25 cellular contexts compared by ENCODE assay signal in genomic region chr2:26519396-26519991, GRCh38. TPM values are rescaled to one million over a fixed set of nuclear protein-coding genes. Genes with fewer than 3 reads are reported as not detected.
DNase-seq lines count a peak whose midpoint lies in the region; ATAC-seq and TF ChIP-seq lines count a peak whose summit lies in the region.
"Had no signal": no experiment of that assay in that cellular context is flagged by ENCODE, and none has a peak within 500 bp of the region (broad histone marks: within the 10 kb centered on the region; RNA-seq: fewer than 3 reads in every experiment).

No MANE protein-coding gene starts in this region.

- H3K4me1 ChIP-seq in CD8-positive, alpha-beta T cell (ENCODE audit: insufficient read depth, low read length): peaks cover 23% of the 10 kb centered on the region
- H3K4me1 ChIP-seq: left ventricle myocardium inferior, sigmoid colon had no signal

- intact Hi-C loops in activated CD4-positive, alpha-beta T cell treated with anti-CD3 and anti-CD28 coated beads, Interleukin-2, amount 10 ng/mL, durations not matched to agents 24 days and 14 days (cut with micrococcal nuclease): no loop called here
- intact Hi-C loops in CD8-positive, alpha-beta T cell (cut with DNase I, micrococcal nuclease): no loop called here

- H3K9me3 ChIP-seq in CD8-positive, alpha-beta T cell (ENCODE audit: low read length): no peaks in the 10 kb centered on the region
- H3K9me3 ChIP-seq: left ventricle myocardium inferior, sigmoid colon, SK-N-SH had no signal

- H3K27ac ChIP-seq in CD8-positive, alpha-beta T cell (ENCODE audit: low read depth, low read length): no peak overlapping the region
- H3K27ac ChIP-seq: epithelial cell of prostate, left ventricle myocardium inferior, neural progenitor cell, sigmoid colon had no signal

- no peaks in the 10 kb centered on the region for H3K27me3 ChIP-seq in CD8-positive, alpha-beta T cell (ENCODE audit: insufficient read depth, low read length)
- H3K27me3 ChIP-seq: neural progenitor cell had no signal

- no peak overlapping the region for H3K4me3 Mint-ChIP-seq in activated CD4-positive, alpha-beta T cell treated with anti-CD3 and anti-CD28 coated beads, Interleukin-2, amount 10 ng/mL, durations not matched to agents 24 days and 14 days
- H3K4me3 Mint-ChIP-seq in CD8-positive, alpha-beta T cell: no peak overlapping the region
- no peak overlapping the region for H3K4me3 Mint-ChIP-seq in T-helper 2 cell treated with Interferon-gamma antibody and Interleukin-4, amounts not matched to agents 5 μg/mL and 100 μg/mL, for 36 hours
- H3K4me3 Mint-ChIP-seq: B cell, GM23338, neural progenitor cell had no signal

- H3K36me3 ChIP-seq in CD8-positive, alpha-beta T cell (ENCODE audit: insufficient read depth, low read length): no peaks in the 10 kb centered on the region
- H3K36me3 ChIP-seq: left ventricle myocardium inferior, neural progenitor cell, sigmoid colon had no signal

- H3K36me3 Mint-ChIP-seq in activated CD4-positive, alpha-beta T cell treated with anti-CD3 and anti-CD28 coated beads, Interleukin-2, amount 10 ng/mL, durations not matched to agents 24 days and 14 days (ENCODE audit: low read depth): no peaks in the 10 kb centered on the region
- no peaks in the 10 kb centered on the region for H3K36me3 Mint-ChIP-seq in CD8-positive, alpha-beta T cell
- H3K36me3 Mint-ChIP-seq in T-helper 2 cell treated with Interferon-gamma antibody and Interleukin-4, amounts not matched to agents 5 μg/mL and 100 μg/mL, for 36 hours (ENCODE audit: low read depth): no peaks in the 10 kb centered on the region
- H3K36me3 Mint-ChIP-seq: neural progenitor cell had no signal

- no peaks in the 10 kb centered on the region for H3K9me3 Mint-ChIP-seq in activated CD4-positive, alpha-beta T cell treated with anti-CD3 and anti-CD28 coated beads, Interleukin-2, amount 10 ng/mL, durations not matched to agents 24 days and 14 days
- H3K9me3 Mint-ChIP-seq in CD8-positive, alpha-beta T cell: no peaks in the 10 kb centered on the region
- H3K9me3 Mint-ChIP-seq in T-helper 2 cell treated with Interferon-gamma antibody and Interleukin-4, amounts not matched to agents 5 μg/mL and 100 μg/mL, for 36 hours: no peaks in the 10 kb centered on the region
- H3K9me3 Mint-ChIP-seq: GM23338 had no signal

- peaks cover 10% of the 10 kb centered on the region for H3K4me1 Mint-ChIP-seq in activated CD4-positive, alpha-beta T cell treated with anti-CD3 and anti-CD28 coated beads, Interleukin-2, amount 10 ng/mL, durations not matched to agents 24 days and 14 days
- H3K4me1 Mint-ChIP-seq in CD8-positive, alpha-beta T cell (ENCODE audit: low read depth): peaks cover 24% of the 10 kb centered on the region
- H3K4me1 Mint-ChIP-seq in T-helper 2 cell treated with Interferon-gamma antibody and Interleukin-4, amounts not matched to agents 5 μg/mL and 100 μg/mL, for 36 hours (ENCODE audit: low read depth): peaks cover 10% of the 10 kb centered on the region
- H3K4me1 Mint-ChIP-seq: B cell, GM23338 had no signal

- peaks cover 10% of the 10 kb centered on the region for H3K27me3 Mint-ChIP-seq in activated CD4-positive, alpha-beta T cell treated with anti-CD3 and anti-CD28 coated beads, Interleukin-2, amount 10 ng/mL, durations not matched to agents 24 days and 14 days
- H3K27me3 Mint-ChIP-seq in CD8-positive, alpha-beta T cell (ENCODE audit: low read depth): peaks cover 3% of the 10 kb centered on the region
- H3K27me3 Mint-ChIP-seq in T-helper 2 cell treated with Interferon-gamma antibody and Interleukin-4, amounts not matched to agents 5 μg/mL and 100 μg/mL, for 36 hours (ENCODE audit: low read depth): peaks cover 11% of the 10 kb centered on the region

- no peak overlapping the region for H3K27ac Mint-ChIP-seq in activated CD4-positive, alpha-beta T cell treated with anti-CD3 and anti-CD28 coated beads, Interleukin-2, amount 10 ng/mL, durations not matched to agents 24 days and 14 days
- peak overlapping the region; percentile 52 for H3K27ac Mint-ChIP-seq in CD8-positive, alpha-beta T cell
- H3K27ac Mint-ChIP-seq in T-helper 2 cell treated with Interferon-gamma antibody and Interleukin-4, amounts not matched to agents 5 μg/mL and 100 μg/mL, for 36 hours: no peak overlapping the region
- H3K27ac Mint-ChIP-seq: B cell, GM23338, progenitor cell of endocrine pancreas had no signal

- DNase-seq in activated CD4-positive, alpha-beta T cell treated with anti-CD3 and anti-CD28 coated beads, Interleukin-2, amount 10 ng/mL, durations not matched to agents 24 days and 14 days: peak; percentile 71
- DNase-seq in activated CD4-positive, alpha-beta T cell treated with anti-CD3 and anti-CD28 coated beads for 4 hours: no peak
- DNase-seq in CD8-positive, alpha-beta T cell: peak in 4 of 7 experiments; percentile 3 to 47 (median 8)
- DNase-seq in T-helper 2 cell treated with Interferon-gamma antibody and Interleukin-4, amounts not matched to agents 5 μg/mL and 100 μg/mL, for 36 hours (ENCODE audit: low spot score): peak; percentile 8
- DNase-seq in iris pigment epithelial cell (ENCODE audit: low read depth) (peak; percentile 7), nucleus accumbens (lab: John Stamatoyannopoulos, UW) (no peak), medulla oblongata (ENCODE audit: extremely low spot score) (no peak)
- DNase-seq: cerebellar nuclear complex; KG1; left ventricle myocardium inferior; NCI-H1694 treated with DMSO at 0.1 percent for 48 hours; NCI-H2171 treated with DMSO at 0.1 percent for 48 hours; NCI-H526; RPMI8226; sigmoid colon; SK-N-SH; stimulated activated CD8-positive, alpha-beta memory T cell treated with anti-CD3 and anti-CD28 coated beads, Interleukin-4, amount 100 ng/mL, for 48 hours; substantia nigra had no signal

- POLR2A ChIA-PET in CD8-positive, alpha-beta T cell (lab: Charles Lee): interaction anchor here (0.5 kb wide), 1 partner anchor 311 kb away, joined by 4 read pairs; no protein-coding TSS in a partner anchor

- CTCF ChIA-PET in CD8-positive, alpha-beta T cell (lab: Charles Lee): interaction anchor here (1.3 kb wide), 1 partner anchor 9 kb away, joined by 3 read pairs; no protein-coding TSS in a partner anchor

- peak; percentile 91 for ATAC-seq in CD8-positive, alpha-beta T cell
- ATAC-seq in GM21825 (IDR thresholded peaks at IDR 0.05; ENCODE audit: unreplicated experiment): no peak
- ATAC-seq: GM23338 had no signal

- H3K4me3 ChIP-seq in CD8-positive, alpha-beta T cell (ENCODE audit: low read depth, low read length): no peak overlapping the region
- H3K4me3 ChIP-seq: GM23338, left ventricle myocardium inferior, neural progenitor cell, sigmoid colon had no signal

- TF ChIP-seq CTCF in CD8-positive, alpha-beta T cell (IDR thresholded peaks at IDR 0.05): no peak

RNA-seq across cellular contexts. Expression of gene OTOF, which starts 41.6 kb away (rescaled TPM):
- 6.8 and 7.2 TPM in 2 replicates for total RNA-seq in activated CD4-positive, alpha-beta T cell treated with anti-CD3 and anti-CD28 coated beads, Interleukin-2, amount 10 ng/mL, durations not matched to agents 24 days and 14 days
- total RNA-seq in CD8-positive, alpha-beta T cell: under 1 TPM; 0.41 to 0.47 TPM
- total RNA-seq: astrocyte, B cell, left ventricle myocardium inferior had no signal

Comparison
In these comparisons a context has a peak if more than half of its experiments do, and no peak if none do; other contexts are left out.
1. DNase-seq: peak in activated CD4-positive, alpha-beta T cell treated with anti-CD3 and anti-CD28 coated beads, Interleukin-2, amount 10 ng/mL, durations not matched to agents 24 days and 14 days (single experiment), CD8-positive, alpha-beta T cell (4 of 7), T-helper 2 cell treated with Interferon-gamma antibody and Interleukin-4, amounts not matched to agents 5 μg/mL and 100 μg/mL, for 36 hours (single experiment) and iris pigment epithelial cell (single experiment); none in activated CD4-positive, alpha-beta T cell treated with anti-CD3 and anti-CD28 coated beads for 4 hours (0 of 2), nucleus accumbens (0 of 56) and medulla oblongata (single experiment).